Comparison of ENCODE assay signal across 8 cellular contexts in genomic region chr14:80959448-80960006, GRCh38. TPM values are rescaled to one million over a fixed set of nuclear protein-coding genes. Genes with fewer than 3 reads are reported as not detected.
A peak's percentile ranks its signal among the peaks of the same experiment; 100 is the strongest.
DNase-seq lines count a peak whose midpoint lies in the region; ATAC-seq and TF ChIP-seq lines count a peak whose summit lies in the region.

No MANE protein-coding gene starts in this region.

- peak overlapping the region; percentile 99 for H3K27ac Mint-ChIP-seq in activated naive CD4-positive, alpha-beta T cell treated with anti-CD3 and anti-CD28 coated beads, Interleukin-2, amount 10 ng/mL, durations not matched to agents 7 days and 5 days

- no peak overlapping the region for H3K4me3 ChIP-seq in esophagus muscularis mucosa

- peaks cover 2% of the 10 kb centered on the region for H3K9me3 Mint-ChIP-seq in activated naive CD4-positive, alpha-beta T cell treated with anti-CD3 and anti-CD28 coated beads, Interleukin-2, amount 10 ng/mL, durations not matched to agents 7 days and 5 days

- TF ChIP-seq EP300 in esophagus muscularis mucosa (IDR thresholded peaks at IDR 0.05), result no peak

- TF ChIP-seq POLR2A in esophagus muscularis mucosa (IDR thresholded peaks at IDR 0.05; ENCODE audit: low read depth), result no peak

- CTCF ChIA-PET in activated naive CD4-positive, alpha-beta T cell treated with anti-CD3 and anti-CD28 coated beads, Interleukin-2, amount 10 ng/mL, durations not matched to agents 7 days and 5 days (lab: Charles Lee), result interaction anchor here (1.2 to 4.8 kb wide), 5 partner anchors 9 to 28 kb away, joined by 3 to 39 read pairs (median 3); no protein-coding TSS in a partner anchor

- H3K27me3 Mint-ChIP-seq in activated naive CD4-positive, alpha-beta T cell treated with anti-CD3 and anti-CD28 coated beads, Interleukin-2, amount 10 ng/mL, durations not matched to agents 7 days and 5 days, result peaks cover 21% of the 10 kb centered on the region

- no peak for TF ChIP-seq CTCF in esophagus muscularis mucosa (IDR thresholded peaks at IDR 0.05)

- DNase-seq in SIG-M5 treated with dmso at 0.1 percent for 504 hours (lab: John Stamatoyannopoulos, UW; ENCODE audit: unreplicated experiment) (peak; percentile 20), SIG-M5 (lab: John Stamatoyannopoulos, UW) (no peak), NCI-H446 treated with DMSO at 0.1 percent for 48 hours (lab: John Stamatoyannopoulos, UW) (peak; percentile 97), esophagus muscularis mucosa (ENCODE audit: extremely low spot score) (no peak), hippocampal formation (lab: John Stamatoyannopoulos, UW) (no peak)
- peak; percentile 88 for DNase-seq in activated naive CD4-positive, alpha-beta T cell treated with anti-CD3 and anti-CD28 coated beads, Interleukin-2, amount 10 ng/mL, durations not matched to agents 7 days and 5 days
- peak in 2 of 3 experiments; percentile 37 to 42 for DNase-seq in stimulated activated CD4-positive, alpha-beta T cell treated with anti-CD3 and anti-CD28 coated beads, TNF-alpha, amount 100 ng/mL, for 24 hours (ENCODE audit: low read depth in 3 of 3)

- peak; percentile 99 for ATAC-seq in HG02943 (IDR thresholded peaks at IDR 0.05; ENCODE audit: low read depth, unreplicated experiment)

- H3K9me3 ChIP-seq in esophagus muscularis mucosa, result no peaks in the 10 kb centered on the region

- peaks cover 0 to 10% (median 9%) of the 10 kb centered on the region in 4 donors for H3K4me1 ChIP-seq in esophagus muscularis mucosa

- peak overlapping the region; percentile 61 for H3K4me3 Mint-ChIP-seq in activated naive CD4-positive, alpha-beta T cell treated with anti-CD3 and anti-CD28 coated beads, Interleukin-2, amount 10 ng/mL, durations not matched to agents 7 days and 5 days

- H3K4me1 Mint-ChIP-seq in activated naive CD4-positive, alpha-beta T cell treated with anti-CD3 and anti-CD28 coated beads, Interleukin-2, amount 10 ng/mL, durations not matched to agents 7 days and 5 days, result peaks cover 69% of the 10 kb centered on the region

- peaks cover 0 to 10% (median 4%) of the 10 kb centered on the region in 4 donors for H3K27me3 ChIP-seq in esophagus muscularis mucosa

- 64% methylated on average over 5 of the region's 5 CpGs for WGBS in esophagus muscularis mucosa

- H3K36me3 Mint-ChIP-seq in activated naive CD4-positive, alpha-beta T cell treated with anti-CD3 and anti-CD28 coated beads, Interleukin-2, amount 10 ng/mL, durations not matched to agents 7 days and 5 days, result peaks cover 28% of the 10 kb centered on the region

- intact Hi-C loops in esophagus muscularis mucosa (cut with DNase I), result no loop called here

- H3K27ac ChIP-seq in esophagus muscularis mucosa (replicated peaks in 1 of 4), result no peak overlapping the region

- no peaks in the 10 kb centered on the region for H3K36me3 ChIP-seq in esophagus muscularis mucosa

RNA-seq across cellular contexts. Expression of gene TSHR, which starts 4.1 kb away (rescaled TPM):
- under 1 TPM in 1 of 4 donors, not detected in 3; 0.17 TPM for total RNA-seq in esophagus muscularis mucosa

RNA-seq across cellular contexts. Expression of gene CEP128, which starts 18.0 kb away (rescaled TPM):
- total RNA-seq in esophagus muscularis mucosa, result 10 to 100 TPM in 2 of 4 donors, 1 to 10 TPM in 2; 3.5 to 12.9 (median 9.7) TPM

Comparison
In these comparisons a context has a peak if more than half of its experiments do, and no peak if none do; other contexts are left out.
1. DNase-seq: peak in SIG-M5 treated with dmso at 0.1 percent for 504 hours (single experiment), NCI-H446 treated with DMSO at 0.1 percent for 48 hours (single experiment), activated naive CD4-positive, alpha-beta T cell treated with anti-CD3 and anti-CD28 coated beads, Interleukin-2, amount 10 ng/mL, durations not matched to agents 7 days and 5 days (single experiment) and stimulated activated CD4-positive, alpha-beta T cell treated with anti-CD3 and anti-CD28 coated beads, TNF-alpha, amount 100 ng/mL, for 24 hours (2 of 3); none in SIG-M5 (single experiment), esophagus muscularis mucosa (single experiment) and hippocampal formation (0 of 2).